8 cellular contexts compared by ENCODE assay signal in genomic region chr16:46973457-46974324, GRCh38. TPM values are rescaled to one million over a fixed set of nuclear protein-coding genes. Genes with fewer than 3 reads are reported as not detected.
A peak's percentile ranks its signal among the peaks of the same experiment; 100 is the strongest.
DNase-seq lines count a peak whose midpoint lies in the region; ATAC-seq and TF ChIP-seq lines count a peak whose summit lies in the region.

TSS of gene DNAJA2 (minus strand) at chr16:46973674. CDS start at chr16:46973572, 102 bp downstream.

- no peaks in the 10 kb centered on the region for H3K9me3 ChIP-seq in thoracic aorta

- H3K4me3 Mint-ChIP-seq in activated naive CD8-positive, alpha-beta T cell = peak within 1 kb of the TSS; percentile 99
- peak within 1 kb of the TSS; percentile 91 for H3K4me3 Mint-ChIP-seq in osteocyte (ENCODE audit: unreplicated experiment)

- H3K36me3 Mint-ChIP-seq in activated naive CD8-positive, alpha-beta T cell = peaks cover 7% of the 10 kb centered on the region
- H3K36me3 Mint-ChIP-seq in osteocyte (ENCODE audit: unreplicated experiment) = peaks cover 19% of the 10 kb centered on the region

- DNase-seq in GM10248 (ENCODE audit: extremely low spot score) = peak; percentile 93
- DNase-seq in NCI-H1048 (lab: John Stamatoyannopoulos, UW) = peak; percentile 46
- peak; percentile 81 for DNase-seq in SKM-1 treated with dmso at 0.1 percent for 144 hours (lab: John Stamatoyannopoulos, UW; ENCODE audit: unreplicated experiment)
- DNase-seq in head of caudate nucleus = peak; percentile 85 to 98 (median 95)
- peak; percentile 97 for DNase-seq in osteocyte (ENCODE audit: extremely low spot score, unreplicated experiment)
- peak; percentile 69 for DNase-seq in thoracic aorta (ENCODE audit: low spot score)

- H3K9me3 Mint-ChIP-seq in activated naive CD8-positive, alpha-beta T cell (ENCODE audit: low read depth) = no peaks in the 10 kb centered on the region
- no peaks in the 10 kb centered on the region for H3K9me3 Mint-ChIP-seq in osteocyte (ENCODE audit: unreplicated experiment)

- peaks cover 10 to 31% of the 10 kb centered on the region in 2 donors for H3K4me1 ChIP-seq in thoracic aorta (ENCODE audit: control insufficient read depth in 1 of 2, low read depth in 2 of 2)

- no peaks in the 10 kb centered on the region for H3K27me3 ChIP-seq in thoracic aorta (replicated peaks; ENCODE audit: insufficient read depth)

- CTCF ChIA-PET in GM10248 (lab: Yijun Ruan, JAX) = interaction anchor here (1.2 to 4.8 kb wide), 15 partner anchors 9 to 169 kb away, joined by 3 to 26 read pairs (median 6); partner anchors contain the start of gene NETO2

- intact Hi-C loops in head of caudate nucleus (cut with DNase I) = no loop called here

- peak; percentile 77 for ATAC-seq in HG02571 (IDR thresholded peaks at IDR 0.05; ENCODE audit: unreplicated experiment)
- ATAC-seq in thoracic aorta (ENCODE audit: insufficient number of reproducible peaks, low FRiP score, low read depth) = peak; percentile 90

- peaks cover 9% of the 10 kb centered on the region for H3K36me3 ChIP-seq in thoracic aorta

- TF ChIP-seq CTCF in GM10248 (IDR thresholded peaks at IDR 0.05; ENCODE audit: control extremely low read depth, extremely low read depth, low read depth, missing control alignments) (no peak), osteocyte (IDR thresholded peaks at IDR 0.05) (no peak), thoracic aorta (IDR thresholded peaks at IDR 0.05) (no peak)

- H3K4me1 Mint-ChIP-seq in activated naive CD8-positive, alpha-beta T cell (ENCODE audit: low read depth) = peaks cover 58% of the 10 kb centered on the region
- peaks cover 30% of the 10 kb centered on the region for H3K4me1 Mint-ChIP-seq in osteocyte (ENCODE audit: unreplicated experiment)

- peak within 1 kb of the TSS; percentile 89 for H3K4me3 ChIP-seq in thoracic aorta

- no peaks in the 10 kb centered on the region for H3K27me3 Mint-ChIP-seq in activated naive CD8-positive, alpha-beta T cell
- no peaks in the 10 kb centered on the region for H3K27me3 Mint-ChIP-seq in osteocyte (ENCODE audit: unreplicated experiment)

- peak within 1 kb of the TSS; percentile 87 to 94 for H3K27ac ChIP-seq in thoracic aorta

- POLR2A ChIA-PET in GM10248 (lab: Yijun Ruan, JAX) = no interaction called here

- H3K27ac Mint-ChIP-seq in activated naive CD8-positive, alpha-beta T cell = peak within 1 kb of the TSS; percentile 98
- H3K27ac Mint-ChIP-seq in osteocyte (ENCODE audit: unreplicated experiment) = peak within 1 kb of the TSS; percentile 97

RNA-seq across cellular contexts. Expression of gene DNAJA2, which starts in this region (rescaled TPM):
- total RNA-seq in osteocyte (60.2 and 63.5 TPM in 2 replicates), thoracic aorta (10 to 100 TPM; 35.1 to 39.6 TPM)

Comparison
In these comparisons a context has a peak if more than half of its experiments do, and no peak if none do; other contexts are left out.
1. Peak in every context shown above with its lines: DNase-seq, ATAC-seq, H3K4me3 ChIP-seq and H3K27ac ChIP-seq.
2. DNase-seq: peak in every context shown above with its lines; median percentile 97 in osteocyte; 95 in head of caudate nucleus; 93 in GM10248; 81 in SKM-1 treated with dmso at 0.1 percent for 144 hours; 69 in thoracic aorta; 46 in NCI-H1048.